Comparison of ENCODE assay signal across 19 cellular contexts in genomic region chr2:44772131-44772530, GRCh38.
DNase-seq lines count a peak whose midpoint lies in the region; ATAC-seq, FAIRE-seq and TF ChIP-seq lines count a peak whose summit lies in the region.
"Had no signal": no experiment of that assay in that cellular context is flagged by ENCODE, and none has a peak within 500 bp of the region (broad histone marks: within the 10 kb centered on the region; RNA-seq: fewer than 3 reads in every experiment).

No MANE protein-coding gene starts in this region.

- no peak for ATAC-seq in HG02852 (IDR thresholded peaks at IDR 0.05; ENCODE audit: unreplicated experiment)
- ATAC-seq: PC-3, sciatic nerve had no signal

- DNase-seq in GM19239 (ENCODE audit: insufficient read length, low spot score): no peak
- DNase-seq in NCI-H1417 treated with DMSO at 0.1 percent for 48 hours (lab: John Stamatoyannopoulos, UW): peak; percentile 87
- peak; percentile 88 for DNase-seq in NCI-H69 (lab: John Stamatoyannopoulos, UW)
- no peak for DNase-seq in glutamatergic neuron
- DNase-seq in chondrocyte (ENCODE audit: low spot score): no peak
- DNase-seq in NCI-H187 treated with DMSO at 0.1 percent for 48 hours (lab: John Stamatoyannopoulos, UW): no peak
- DNase-seq: activated CD4-positive, alpha-beta T cell treated with anti-CD3 and anti-CD28 coated beads, Interleukin-2, amount 10 ng/mL, durations not matched to agents 24 days and 14 days; activated naive CD4-positive, alpha-beta T cell; activated T-cell treated with anti-CD3 and anti-CD28 coated beads, Interleukin-2, amount 50 U/mL, for 24 hours; Caco-2; central memory CD4-positive, alpha-beta T cell; left ventricle myocardium inferior; mesendoderm; NCI-H526 treated with DMSO at 0.1 percent for 48 hours; PC-3; stimulated activated naive CD4-positive, alpha-beta T cell had no signal

- H3K9me3 Mint-ChIP-seq in glutamatergic neuron (ENCODE audit: unreplicated experiment) (no peaks in the 10 kb centered on the region), chondrocyte (ENCODE audit: low read depth) (no peaks in the 10 kb centered on the region)
- H3K9me3 Mint-ChIP-seq: activated CD4-positive, alpha-beta T cell treated with anti-CD3 and anti-CD28 coated beads, Interleukin-2, amount 10 ng/mL, durations not matched to agents 24 days and 14 days; activated T-cell treated with anti-CD3 and anti-CD28 coated beads, Interleukin-2, amount 50 U/mL, for 24 hours had no signal

- no peaks in the 10 kb centered on the region for H3K36me3 Mint-ChIP-seq in glutamatergic neuron (ENCODE audit: unreplicated experiment)
- H3K36me3 Mint-ChIP-seq in chondrocyte (ENCODE audit: low read depth): peaks cover 5% of the 10 kb centered on the region

- H3K4me1 Mint-ChIP-seq in glutamatergic neuron (ENCODE audit: low read depth, unreplicated experiment) (peaks cover 45% of the 10 kb centered on the region), chondrocyte (ENCODE audit: low read depth) (peaks cover 16% of the 10 kb centered on the region)

- FAIRE-seq in GM19239 (lab: Jason Lieb, UNC): peak; percentile 21

- H3K4me3 Mint-ChIP-seq in glutamatergic neuron (ENCODE audit: unreplicated experiment) (no peak overlapping the region), chondrocyte (ENCODE audit: unreplicated experiment) (no peak overlapping the region)
- H3K4me3 Mint-ChIP-seq: activated CD4-positive, alpha-beta T cell treated with anti-CD3 and anti-CD28 coated beads, Interleukin-2, amount 10 ng/mL, durations not matched to agents 24 days and 14 days; activated T-cell treated with anti-CD3 and anti-CD28 coated beads, Interleukin-2, amount 50 U/mL, for 24 hours had no signal

- H3K27me3 Mint-ChIP-seq in glutamatergic neuron (ENCODE audit: unreplicated experiment) (peaks cover 2% of the 10 kb centered on the region), chondrocyte (ENCODE audit: low read depth) (peaks cover 21% of the 10 kb centered on the region)

- TF ChIP-seq CTCF in glutamatergic neuron (IDR thresholded peaks at IDR 0.05; ENCODE audit: partially characterized antibody, unreplicated experiment): no peak
- TF ChIP-seq CTCF in chondrocyte (IDR thresholded peaks at IDR 0.05): no peak

- peak overlapping the region; percentile 77 for H3K27ac Mint-ChIP-seq in glutamatergic neuron (ENCODE audit: unreplicated experiment)
- H3K27ac Mint-ChIP-seq in chondrocyte (ENCODE audit: unreplicated experiment): no peak overlapping the region
- H3K27ac Mint-ChIP-seq: activated CD4-positive, alpha-beta T cell treated with anti-CD3 and anti-CD28 coated beads, Interleukin-2, amount 10 ng/mL, durations not matched to agents 24 days and 14 days; activated T-cell treated with anti-CD3 and anti-CD28 coated beads, Interleukin-2, amount 50 U/mL, for 24 hours; progenitor cell of endocrine pancreas had no signal

Comparison
In these comparisons a context has a peak if more than half of its experiments do, and no peak if none do; other contexts are left out.
1. DNase-seq: peak in NCI-H1417 treated with DMSO at 0.1 percent for 48 hours (single experiment) and NCI-H69 (single experiment); none in GM19239 (single experiment), glutamatergic neuron (single experiment), chondrocyte (single experiment) and NCI-H187 treated with DMSO at 0.1 percent for 48 hours (single experiment).